21 cellular contexts compared by ENCODE assay signal in the genomic region with DNA sequence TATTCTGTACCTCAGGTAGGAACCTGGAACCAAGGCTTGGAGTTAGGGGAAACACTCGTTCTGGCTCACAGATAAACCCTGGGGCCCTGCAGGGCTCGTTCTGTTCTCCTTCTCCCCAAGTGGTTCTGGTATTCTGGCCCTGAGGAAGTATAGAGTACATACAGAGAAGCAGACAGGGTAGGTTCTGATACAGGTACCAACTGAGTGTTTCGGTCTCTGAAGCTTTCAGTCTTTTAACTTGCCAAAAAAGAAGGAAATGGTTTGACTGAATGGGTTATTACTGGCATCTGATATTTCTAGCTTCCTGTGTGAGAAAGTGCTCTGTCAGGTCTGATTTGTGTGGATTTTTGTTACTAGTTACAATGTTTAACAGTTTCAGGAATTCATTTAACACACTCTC.
"Had no signal": no experiment of that assay in that cellular context is flagged by ENCODE, and none has a peak within 500 bp of the region (broad histone marks: within the 10 kb centered on the region; RNA-seq: fewer than 3 reads in every experiment).

No MANE protein-coding gene starts in this region.

- H3K36me3 ChIP-seq: colonic mucosa, lower lobe of right lung, thoracic aorta had no signal

- FAIRE-seq: endometrium, TTC549, urothelium cell line had no signal

- H3K4me3 Mint-ChIP-seq: activated CD8-positive, alpha-beta T cell treated with anti-CD3 and anti-CD28 coated beads, Interleukin-2, amount 10 ng/mL, durations not matched to agents 7 days and 5 days; activated T-cell treated with anti-CD3 and anti-CD28 coated beads, Interleukin-2, amount 50 U/mL, for 72 hours; WTC11 had no signal

- H3K9me3 ChIP-seq: colonic mucosa, lower lobe of right lung, thoracic aorta had no signal

- H3K4me1 ChIP-seq: colonic mucosa, lower lobe of right lung had no signal

- H3K4me3 ChIP-seq: colonic mucosa, gastroesophageal sphincter, lower lobe of right lung, skin epidermis, thoracic aorta had no signal

- H3K27me3 Mint-ChIP-seq: progenitor cell of endocrine pancreas had no signal

- H3K27me3 ChIP-seq: colonic mucosa, gastroesophageal sphincter had no signal

- DNase-seq: activated CD4-positive, alpha-beta T cell treated with anti-CD3 and anti-CD28 coated beads for 48 hours; activated CD8-positive, alpha-beta memory T cell treated with anti-CD3 and anti-CD28 coated beads, Interleukin-2, amount 50 U/mL, for 4 hours; activated CD8-positive, alpha-beta T cell treated with anti-CD3 and anti-CD28 coated beads, Interleukin-2, amount 10 ng/mL, durations not matched to agents 7 days and 5 days; activated gamma-delta T cell; activated T-cell treated with anti-CD3 and anti-CD28 coated beads, Interleukin-2, amount 50 U/mL, for 72 hours; colonic mucosa; left cardiac atrium; lower lobe of right lung; midbrain; right cardiac atrium; stimulated activated CD4-positive, alpha-beta T cell treated with anti-CD3 and anti-CD28 coated beads, Interleukin-4, amount 100 ng/mL, for 4 hours; stimulated activated CD8-positive, alpha-beta memory T cell treated with anti-CD3 and anti-CD28 coated beads, Interleukin-4, amount 100 ng/mL, for 48 hours had no signal

- H3K27ac ChIP-seq: colonic mucosa, gastroesophageal sphincter, lower lobe of right lung, skin epidermis, thoracic aorta had no signal

- H3K27ac Mint-ChIP-seq: activated CD8-positive, alpha-beta T cell treated with anti-CD3 and anti-CD28 coated beads, Interleukin-2, amount 10 ng/mL, durations not matched to agents 7 days and 5 days; activated naive CD4-positive, alpha-beta T cell treated with anti-CD3 and anti-CD28 coated beads, Interleukin-2, amount 50 U/mL, for 72 hours; activated T-cell treated with anti-CD3 and anti-CD28 coated beads, Interleukin-2, amount 50 U/mL, for 72 hours; progenitor cell of endocrine pancreas; WTC11 had no signal

- ATAC-seq: activated CD8-positive, alpha-beta T cell treated with anti-CD3 and anti-CD28 coated beads, Interleukin-2, amount 10 ng/mL, durations not matched to agents 7 days and 5 days; activated naive CD4-positive, alpha-beta T cell treated with anti-CD3 and anti-CD28 coated beads, Interleukin-2, amount 50 U/mL, for 72 hours; activated T-cell treated with anti-CD3 and anti-CD28 coated beads, Interleukin-2, amount 50 U/mL, for 72 hours; gastroesophageal sphincter; left cardiac atrium; lower lobe of right lung; right cardiac atrium; WTC11 had no signal
